20 cellular contexts compared by ENCODE assay signal in genomic region chr17:71494045-71494444, GRCh38.
A peak's percentile ranks its signal among the peaks of the same experiment; 100 is the strongest.
DNase-seq lines count a peak whose midpoint lies in the region; ATAC-seq, FAIRE-seq and TF ChIP-seq lines count a peak whose summit lies in the region.
"Had no signal": no experiment of that assay in that cellular context is flagged by ENCODE, and none has a peak within 500 bp of the region (broad histone marks: within the 10 kb centered on the region; RNA-seq: fewer than 3 reads in every experiment).

No MANE protein-coding gene starts in this region.

- no peak overlapping the region for H3K23ac ChIP-seq in mesenchymal stem cell (ENCODE audit: low read length in 2 of 2)

- H2AFZ ChIP-seq in GM23338 (0 out of 2 replicates have a peak overlapping the region, but pooled peaks have one; percentile 20), mesenchymal stem cell (ENCODE audit: low read depth, low read length) (no peak overlapping the region)

- H3K36me3 ChIP-seq in GM23338 (ENCODE audit: insufficient read depth) (no peaks in the 10 kb centered on the region), mesenchymal stem cell (ENCODE audit: control insufficient read depth in 1 of 2, insufficient read depth in 2 of 2, low read depth in 1 of 2, low read length in 2 of 2) (no peaks in the 10 kb centered on the region), SJCRH30 (no peaks in the 10 kb centered on the region)
- H3K36me3 ChIP-seq: esophagus squamous epithelium, left ventricle myocardium inferior, right atrium auricular region had no signal

- no peak for DNase-seq in A549 (ENCODE audit: low read depth in 1 of 2, low spot score in 1 of 2)
- no peak for DNase-seq in GM23338 (ENCODE audit: low spot score)
- DNase-seq in astrocyte of the hippocampus (ENCODE audit: low read depth, low spot score) = peak; percentile 76
- no peak for DNase-seq in mesenchymal stem cell
- no peak for DNase-seq in SJCRH30
- DNase-seq in OCI-M1 (lab: John Stamatoyannopoulos, UW) = no peak
- DNase-seq in activated CD8-positive, alpha-beta memory T cell treated with anti-CD3 and anti-CD28 coated beads, Interleukin-2, amount 10 ng/mL, durations not matched to agents 7 days and 5 days = no peak
- DNase-seq: activated B cell treated with CpG ODN at 0.5 μM for 24 hours; activated CD4-positive, alpha-beta memory T cell treated with anti-CD3 and anti-CD28 coated beads for 36 hours; activated gamma-delta T cell treated with Interleukin-2 at 50 U/mL for 16 hours; CD4-positive, alpha-beta T cell; DMS53; esophagus squamous epithelium; H9; left ventricle myocardium inferior; NCI-H1092 treated with DMSO at 0.1 percent for 48 hours; NCI-H2081; T-helper 9 cell had no signal

- H4K8ac ChIP-seq in mesenchymal stem cell (ENCODE audit: low read length) = no peak overlapping the region

- no peak overlapping the region for H2BK12ac ChIP-seq in mesenchymal stem cell (ENCODE audit: low read length in 2 of 2)

- no peaks in the 10 kb centered on the region for H3K9me3 Mint-ChIP-seq in GM23338
- peaks cover 4% of the 10 kb centered on the region for H3K9me3 Mint-ChIP-seq in activated CD8-positive, alpha-beta memory T cell treated with anti-CD3 and anti-CD28 coated beads, Interleukin-2, amount 10 ng/mL, durations not matched to agents 7 days and 5 days (ENCODE audit: low read depth)
- H3K9me3 Mint-ChIP-seq: H9 had no signal

- ATAC-seq in A549 = no peak
- no peak for ATAC-seq in GM23338
- ATAC-seq in GM21825 (IDR thresholded peaks at IDR 0.05; ENCODE audit: unreplicated experiment) = no peak
- no peak for ATAC-seq in activated CD8-positive, alpha-beta memory T cell treated with anti-CD3 and anti-CD28 coated beads, Interleukin-2, amount 10 ng/mL, durations not matched to agents 7 days and 5 days

- H2BK120ac ChIP-seq in mesenchymal stem cell (ENCODE audit: low read depth, low read length) = no peak overlapping the region

- CTCF ChIA-PET in A549 (lab: Yijun Ruan, JAX) = no interaction called here
- CTCF ChIA-PET in activated CD8-positive, alpha-beta memory T cell treated with anti-CD3 and anti-CD28 coated beads, Interleukin-2, amount 10 ng/mL, durations not matched to agents 7 days and 5 days (lab: Charles Lee) = no interaction called here

- no peak for FAIRE-seq in A549 (lab: Jason Lieb, UNC)

- POLR2A ChIA-PET in A549 (lab: Yijun Ruan, JAX) = no interaction called here

- no peak overlapping the region for H2AK5ac ChIP-seq in mesenchymal stem cell (ENCODE audit: low read length, severe bottlenecking)

- no peak for TF ChIP-seq CTCF in A549 (IDR thresholded peaks at IDR 0.05)
- no peak for TF ChIP-seq CTCF in GM23338 (conservative IDR thresholded peaks at IDR 0.05; ENCODE audit: low read depth in 2 of 2)

- no peaks in the 10 kb centered on the region for H3K4me1 Mint-ChIP-seq in GM23338
- no peaks in the 10 kb centered on the region for H3K4me1 Mint-ChIP-seq in activated CD8-positive, alpha-beta memory T cell treated with anti-CD3 and anti-CD28 coated beads, Interleukin-2, amount 10 ng/mL, durations not matched to agents 7 days and 5 days
- H3K4me1 Mint-ChIP-seq: activated B cell treated with CpG ODN at 0.5 μM for 24 hours, H9 had no signal

- H3K4me3 ChIP-seq in A549 = no peak overlapping the region
- H3K4me3 ChIP-seq in GM23338 = no peak overlapping the region
- H3K4me3 ChIP-seq in mesenchymal stem cell (ENCODE audit: insufficient read depth in 1 of 2, low read depth in 1 of 2, low read length in 2 of 2) = no peak overlapping the region
- H3K4me3 ChIP-seq in SJCRH30 = no peak overlapping the region
- H3K4me3 ChIP-seq: esophagus squamous epithelium, left ventricle myocardium inferior, right atrium auricular region had no signal

- no peak overlapping the region for H2BK5ac ChIP-seq in mesenchymal stem cell (ENCODE audit: low read depth, low read length, poor library complexity, severe bottlenecking)

- H3K27ac ChIP-seq in A549 (no peak overlapping the region), GM23338 (ENCODE audit: low read depth) (no peak overlapping the region), mesenchymal stem cell (ENCODE audit: low read length, poor library complexity, severe bottlenecking) (peak overlapping the region; percentile 93), SJCRH30 (no peak overlapping the region)
- H3K27ac ChIP-seq: esophagus squamous epithelium, left ventricle myocardium inferior, right atrium auricular region had no signal

- WGBS in A549 (ENCODE audit: missing lambda C conversion rate) = 15% methylated on average over 1 of the region's 1 CpG
- WGBS in mesenchymal stem cell = no CpG with 5 or more reads among the region's 1 CpG

- no peak overlapping the region for H3K4me3 Mint-ChIP-seq in GM23338
- no peak overlapping the region for H3K4me3 Mint-ChIP-seq in activated CD8-positive, alpha-beta memory T cell treated with anti-CD3 and anti-CD28 coated beads, Interleukin-2, amount 10 ng/mL, durations not matched to agents 7 days and 5 days
- H3K4me3 Mint-ChIP-seq: activated B cell treated with CpG ODN at 0.5 μM for 24 hours; activated CD4-positive, alpha-beta memory T cell treated with anti-CD3 and anti-CD28 coated beads for 36 hours; CD4-positive, alpha-beta T cell; H9 had no signal

- H3K79me1 ChIP-seq in mesenchymal stem cell (replicated peaks; ENCODE audit: low read length, poor library complexity, severe bottlenecking) = no peaks in the 10 kb centered on the region

- H3K27me3 Mint-ChIP-seq in GM23338 (ENCODE audit: insufficient read depth, low read depth, poor library complexity) = no peaks in the 10 kb centered on the region
- no peaks in the 10 kb centered on the region for H3K27me3 Mint-ChIP-seq in activated CD8-positive, alpha-beta memory T cell treated with anti-CD3 and anti-CD28 coated beads, Interleukin-2, amount 10 ng/mL, durations not matched to agents 7 days and 5 days
- H3K27me3 Mint-ChIP-seq: activated B cell treated with CpG ODN at 0.5 μM for 24 hours; activated CD4-positive, alpha-beta memory T cell treated with anti-CD3 and anti-CD28 coated beads for 36 hours; CD4-positive, alpha-beta T cell had no signal

- H3F3A ChIP-seq in GM23338 (replicated peaks; ENCODE audit: low read depth) = no peaks in the 10 kb centered on the region

- no peaks in the 10 kb centered on the region for H3K9me2 ChIP-seq in GM23338 (ENCODE audit: insufficient read depth)

- H3K9me3 ChIP-seq in A549 (no peaks in the 10 kb centered on the region), mesenchymal stem cell (ENCODE audit: control insufficient read depth, low read length) (no peaks in the 10 kb centered on the region), SJCRH30 (replicated peaks) (no peaks in the 10 kb centered on the region)
- H3K9me3 ChIP-seq: esophagus squamous epithelium, left ventricle myocardium inferior, right atrium auricular region had no signal

- H3K27ac Mint-ChIP-seq in GM23338 = no peak overlapping the region
- no peak overlapping the region for H3K27ac Mint-ChIP-seq in activated CD8-positive, alpha-beta memory T cell treated with anti-CD3 and anti-CD28 coated beads, Interleukin-2, amount 10 ng/mL, durations not matched to agents 7 days and 5 days
- H3K27ac Mint-ChIP-seq: activated B cell treated with CpG ODN at 0.5 μM for 24 hours; activated CD4-positive, alpha-beta memory T cell treated with anti-CD3 and anti-CD28 coated beads for 36 hours; CD4-positive, alpha-beta T cell; H9 had no signal

- H3K27me3 ChIP-seq in GM23338 (ENCODE audit: insufficient read depth) (no peaks in the 10 kb centered on the region), mesenchymal stem cell (ENCODE audit: control insufficient read depth in 1 of 2, insufficient read depth in 1 of 2, low read length in 2 of 2) (no peaks in the 10 kb centered on the region), SJCRH30 (no peaks in the 10 kb centered on the region; the same call in 1 of the 2 replicates)
- H3K27me3 ChIP-seq: esophagus squamous epithelium, right atrium auricular region had no signal

- H4K20me1 ChIP-seq in GM23338 (replicated peaks; ENCODE audit: insufficient read depth) = no peaks in the 10 kb centered on the region

- no peak for TF ChIP-seq RAD21 in A549 (conservative IDR thresholded peaks at IDR 0.05 in 1 of 2, IDR thresholded peaks at IDR 0.05 in 1 of 2)

- no peak overlapping the region for H3K9ac ChIP-seq in mesenchymal stem cell (ENCODE audit: low read length)

- H3K4me2 ChIP-seq in A549 = 0 out of 3 replicates have a peak overlapping the region, but pooled peaks have one; percentile 1
- H3K4me2 ChIP-seq in GM23338 = no peak overlapping the region
- H3K4me2 ChIP-seq in mesenchymal stem cell (ENCODE audit: low read length, poor library complexity, severe bottlenecking) = no peak overlapping the region

- H3K4me1 ChIP-seq in A549 (no peaks in the 10 kb centered on the region), GM23338 (ENCODE audit: insufficient read depth) (no peaks in the 10 kb centered on the region), mesenchymal stem cell (ENCODE audit: control insufficient read depth, insufficient read depth, low read depth, low read length) (no peaks in the 10 kb centered on the region), SJCRH30 (no peaks in the 10 kb centered on the region)
- H3K4me1 ChIP-seq: esophagus squamous epithelium, left ventricle myocardium inferior, right atrium auricular region had no signal

- H3K79me2 ChIP-seq in GM23338 (replicated peaks; ENCODE audit: insufficient read depth) = no peaks in the 10 kb centered on the region

- H3K18ac ChIP-seq in mesenchymal stem cell (ENCODE audit: low read depth in 1 of 2, low read length in 2 of 2) = no peak overlapping the region

- TF ChIP-seq EP300 in A549 (IDR thresholded peaks at IDR 0.05) = no peak

- no peak overlapping the region for H2BK15ac ChIP-seq in mesenchymal stem cell (ENCODE audit: low read depth, poor library complexity, severe bottlenecking)

- no peak for TF ChIP-seq POLR2A in A549 (IDR thresholded peaks at IDR 0.05; ENCODE audit: low read length)

- no peak overlapping the region for H3K4ac ChIP-seq in mesenchymal stem cell (ENCODE audit: low read depth in 1 of 2, low read length in 2 of 2)

- no peaks in the 10 kb centered on the region for H3K36me3 Mint-ChIP-seq in GM23338 (ENCODE audit: low read depth)
- no peaks in the 10 kb centered on the region for H3K36me3 Mint-ChIP-seq in activated CD8-positive, alpha-beta memory T cell treated with anti-CD3 and anti-CD28 coated beads, Interleukin-2, amount 10 ng/mL, durations not matched to agents 7 days and 5 days
- H3K36me3 Mint-ChIP-seq: activated CD4-positive, alpha-beta memory T cell treated with anti-CD3 and anti-CD28 coated beads for 36 hours had no signal

- H4K91ac ChIP-seq in mesenchymal stem cell (ENCODE audit: low read length) = no peak overlapping the region

- H3K14ac ChIP-seq in mesenchymal stem cell (ENCODE audit: low read length in 2 of 2) = no peak overlapping the region

TF ChIP-seq in A549, 52 proteins besides CTCF, POLR2A, EP300 and RAD21 (continues in another document):
- TF ChIP-seq MAFK (IDR thresholded peaks at IDR 0.05; ENCODE audit: partially characterized antibody) = no peak
- no peak for TF ChIP-seq EHMT2 (IDR thresholded peaks at IDR 0.05; ENCODE audit: low read depth)

TF ChIP-seq in GM23338, 12 proteins besides CTCF, POLR2A, EP300 and RAD21 (continues in another document):
- TF ChIP-seq JUNB (IDR thresholded peaks at IDR 0.05; ENCODE audit: unreplicated experiment) = no peak
